Comparison of ENCODE assay signal across 14 cellular contexts in genomic region chr6:111563581-111563980, GRCh38. TPM values are rescaled to one million over a fixed set of nuclear protein-coding genes. Genes with fewer than 3 reads are reported as not detected.
DNase-seq lines count a peak whose midpoint lies in the region; TF ChIP-seq lines count a peak whose summit lies in the region.
"Had no signal": no experiment of that assay in that cellular context is flagged by ENCODE, and none has a peak within 500 bp of the region (broad histone marks: within the 10 kb centered on the region; RNA-seq: fewer than 3 reads in every experiment).

No MANE protein-coding gene starts in this region.

- DNase-seq in T-helper 2 cell treated with Interferon-gamma antibody and Interleukin-4, amounts not matched to agents 5 μg/mL and 100 μg/mL, for 36 hours (ENCODE audit: low spot score), result no peak
- DNase-seq in T-helper 2 cell, result no peak
- DNase-seq in mesothelial cell of epicardium (ENCODE audit: low spot score in 2 of 2, unreplicated experiment in 2 of 2), result no peak
- no peak for DNase-seq in superior temporal gyrus (ENCODE audit: extremely low spot score)
- DNase-seq in OCI-M1 (lab: John Stamatoyannopoulos, UW), result no peak
- no peak for DNase-seq in stimulated activated CD4-positive, alpha-beta T cell treated with anti-CD3 and anti-CD28 coated beads, Interleukin-4, amount 100 ng/mL, for 24 hours
- DNase-seq: activated CD4-positive, alpha-beta T cell treated with anti-CD3 and anti-CD28 coated beads for 36 hours; activated T-cell treated with anti-CD3 and anti-CD28 coated beads, Interleukin-2, amount 50 U/mL, for 24 hours; cerebellar nuclear complex; heart left ventricle; NCI-H2029 treated with DMSO at 0.1 percent for 48 hours; ovary had no signal

- peaks cover 3% of the 10 kb centered on the region for H3K4me1 ChIP-seq in urinary bladder (ENCODE audit: insufficient read depth)

- peak overlapping the region; percentile 55 for H3K27ac Mint-ChIP-seq in T-helper 2 cell treated with Interferon-gamma antibody and Interleukin-4, amounts not matched to agents 5 μg/mL and 100 μg/mL, for 36 hours
- H3K27ac Mint-ChIP-seq in brain, result peak overlapping the region in 4 of 5 experiments; percentile 68 to 94 (median 79)
- peak overlapping the region; percentile 27 for H3K27ac Mint-ChIP-seq in mesothelial cell of epicardium

- H3K4me3 ChIP-seq in urinary bladder (ENCODE audit: low read depth, low read length), result no peak overlapping the region
- H3K4me3 ChIP-seq: heart left ventricle, ovary had no signal

- H3K4me3 Mint-ChIP-seq in T-helper 2 cell treated with Interferon-gamma antibody and Interleukin-4, amounts not matched to agents 5 μg/mL and 100 μg/mL, for 36 hours, result no peak overlapping the region
- H3K4me3 Mint-ChIP-seq in brain (peak overlapping the region in 2 of 5 experiments; percentile 8 to 29), mesothelial cell of epicardium (no peak overlapping the region)
- H3K4me3 Mint-ChIP-seq: activated CD4-positive, alpha-beta T cell treated with anti-CD3 and anti-CD28 coated beads for 36 hours; activated T-cell treated with anti-CD3 and anti-CD28 coated beads, Interleukin-2, amount 50 U/mL, for 24 hours had no signal

- H3K9me3 Mint-ChIP-seq in T-helper 2 cell treated with Interferon-gamma antibody and Interleukin-4, amounts not matched to agents 5 μg/mL and 100 μg/mL, for 36 hours, result no peaks in the 10 kb centered on the region
- H3K9me3 Mint-ChIP-seq in brain (no peaks in the 10 kb centered on the region), mesothelial cell of epicardium (no peaks in the 10 kb centered on the region)
- H3K9me3 Mint-ChIP-seq: activated T-cell treated with anti-CD3 and anti-CD28 coated beads, Interleukin-2, amount 50 U/mL, for 24 hours had no signal

- peaks cover 65% of the 10 kb centered on the region for H3K36me3 Mint-ChIP-seq in T-helper 2 cell treated with Interferon-gamma antibody and Interleukin-4, amounts not matched to agents 5 μg/mL and 100 μg/mL, for 36 hours (ENCODE audit: low read depth)
- H3K36me3 Mint-ChIP-seq in brain (peaks cover 10% of the 10 kb centered on the region), mesothelial cell of epicardium (peaks cover 35% of the 10 kb centered on the region)

- WGBS in urinary bladder, result 93% methylated on average over 1 of the region's 1 CpG

- peaks cover 68% of the 10 kb centered on the region for H3K4me1 Mint-ChIP-seq in T-helper 2 cell treated with Interferon-gamma antibody and Interleukin-4, amounts not matched to agents 5 μg/mL and 100 μg/mL, for 36 hours (ENCODE audit: low read depth)
- H3K4me1 Mint-ChIP-seq in brain (peaks cover 76% of the 10 kb centered on the region), mesothelial cell of epicardium (peaks cover 77% of the 10 kb centered on the region)

- H3K27me3 Mint-ChIP-seq in T-helper 2 cell treated with Interferon-gamma antibody and Interleukin-4, amounts not matched to agents 5 μg/mL and 100 μg/mL, for 36 hours (ENCODE audit: low read depth), result no peaks in the 10 kb centered on the region
- no peaks in the 10 kb centered on the region for H3K27me3 Mint-ChIP-seq in brain
- no peaks in the 10 kb centered on the region for H3K27me3 Mint-ChIP-seq in mesothelial cell of epicardium (ENCODE audit: low read depth)
- H3K27me3 Mint-ChIP-seq: activated CD4-positive, alpha-beta T cell treated with anti-CD3 and anti-CD28 coated beads for 36 hours; activated T-cell treated with anti-CD3 and anti-CD28 coated beads, Interleukin-2, amount 50 U/mL, for 24 hours had no signal

- H3K27ac ChIP-seq in urinary bladder (ENCODE audit: low read depth), result peak overlapping the region; percentile 2
- H3K27ac ChIP-seq: ovary had no signal

- peaks cover 4% of the 10 kb centered on the region for H3K36me3 ChIP-seq in urinary bladder (ENCODE audit: insufficient read depth)
- H3K36me3 ChIP-seq: ovary had no signal

- no peak for TF ChIP-seq CTCF in brain (conservative IDR thresholded peaks at IDR 0.05)
- no peak for TF ChIP-seq CTCF in mesothelial cell of epicardium (IDR thresholded peaks at IDR 0.05; ENCODE audit: unreplicated experiment)

RNA-seq across cellular contexts. Expression of gene TRAF3IP2, which starts 42.1 kb away (rescaled TPM):
- polyA plus RNA-seq in brain (ENCODE audit: insufficient read depth, low read depth, low replicate concordance) (102 TPM), urinary bladder (28.8 TPM)
- total RNA-seq in mesothelial cell of epicardium (29.9 to 32.0 TPM (median 30.5 TPM) in 3 replicates), urinary bladder (15.2 TPM)

Comparison
In these comparisons a context has a peak if more than half of its experiments do, and no peak if none do; other contexts are left out.
1. H3K27ac Mint-ChIP-seq: peak in every context shown above with its lines; median percentile 79 in brain; 55 in T-helper 2 cell treated with Interferon-gamma antibody and Interleukin-4, amounts not matched to agents 5 μg/mL and 100 μg/mL, for 36 hours; 27 in mesothelial cell of epicardium.